16 cellular contexts compared by ENCODE assay signal in genomic region chr2:67209107-67209506, GRCh38.
DNase-seq lines count a peak whose midpoint lies in the region; ATAC-seq and TF ChIP-seq lines count a peak whose summit lies in the region.
"Had no signal": no experiment of that assay in that cellular context is flagged by ENCODE, and none has a peak within 500 bp of the region (broad histone marks: within the 10 kb centered on the region; RNA-seq: fewer than 3 reads in every experiment).

No MANE protein-coding gene starts in this region.

- peaks cover 4% of the 10 kb centered on the region for H3K36me3 Mint-ChIP-seq in nephron (ENCODE audit: low read depth)

- H3K4me1 Mint-ChIP-seq in nephron = peaks cover 18% of the 10 kb centered on the region

- H3K27ac Mint-ChIP-seq in nephron = peak overlapping the region; percentile 34 to 78 (median 69)

- no peak for TF ChIP-seq CTCF in brain microvascular endothelial cell (IDR thresholded peaks at IDR 0.05; ENCODE audit: low read depth, low read length, missing control alignments)
- no peak for TF ChIP-seq CTCF in nephron (IDR thresholded peaks at IDR 0.05; ENCODE audit: unreplicated experiment in 3 of 3)

- no peaks in the 10 kb centered on the region for H3K9me3 Mint-ChIP-seq in nephron

- DNase-seq in NCI-H2081 (lab: John Stamatoyannopoulos, UW) (peak; percentile 40 to 72), NCI-H2081 treated with DMSO at 0.1 percent for 48 hours (lab: John Stamatoyannopoulos, UW) (no peak), NCI-H2227 treated with DMSO at 0.1 percent for 48 hours (lab: John Stamatoyannopoulos, UW) (peak; percentile 48), brain microvascular endothelial cell (peak; percentile 19), KG1 (lab: John Stamatoyannopoulos, UW) (no peak), NCI-H82 treated with DMSO at 0.1 percent for 48 hours (lab: John Stamatoyannopoulos, UW; ENCODE audit: unreplicated experiment) (no peak)
- DNase-seq: DMS53, IMR-90, NCI-H2029, NCI-H524 treated with DMSO at 0.1 percent for 48 hours, Peyer's patch, SHP77 treated with DMSO at 0.1 percent for 48 hours had no signal

- H3K27me3 Mint-ChIP-seq in nephron (ENCODE audit: low read depth) = peaks cover 7% of the 10 kb centered on the region

- H3K27me3 ChIP-seq in brain microvascular endothelial cell (replicated peaks) = no peaks in the 10 kb centered on the region
- H3K27me3 ChIP-seq: Peyer's patch had no signal

- no peak for ATAC-seq in GM21381 (IDR thresholded peaks at IDR 0.05; ENCODE audit: unreplicated experiment)

- H3K4me3 Mint-ChIP-seq in nephron = no peak overlapping the region

- in situ Hi-C loops in brain microvascular endothelial cell (cut with HindIII; ENCODE audit: low pct_ligation_motif_present, low sequenced_read_pairs) = no loop called here

- H3K27ac ChIP-seq in brain microvascular endothelial cell = no peak overlapping the region
- H3K27ac ChIP-seq: C4-2B, Peyer's patch had no signal

- H3K36me3 ChIP-seq in brain microvascular endothelial cell (replicated peaks) = no peaks in the 10 kb centered on the region
- H3K36me3 ChIP-seq: HAP-1, Peyer's patch had no signal

- no peak overlapping the region for H3K4me3 ChIP-seq in brain microvascular endothelial cell (ENCODE audit: low read depth, low read length)
- H3K4me3 ChIP-seq: HAP-1, Peyer's patch had no signal

Comparison
In these comparisons a context has a peak if more than half of its experiments do, and no peak if none do; other contexts are left out.
1. DNase-seq: peak in NCI-H2081 (2 of 2), NCI-H2227 treated with DMSO at 0.1 percent for 48 hours (single experiment) and brain microvascular endothelial cell (single experiment); none in NCI-H2081 treated with DMSO at 0.1 percent for 48 hours (single experiment), KG1 (single experiment) and NCI-H82 treated with DMSO at 0.1 percent for 48 hours (single experiment).